ENCODE assay signal across 26 cellular contexts in the genomic region with DNA sequence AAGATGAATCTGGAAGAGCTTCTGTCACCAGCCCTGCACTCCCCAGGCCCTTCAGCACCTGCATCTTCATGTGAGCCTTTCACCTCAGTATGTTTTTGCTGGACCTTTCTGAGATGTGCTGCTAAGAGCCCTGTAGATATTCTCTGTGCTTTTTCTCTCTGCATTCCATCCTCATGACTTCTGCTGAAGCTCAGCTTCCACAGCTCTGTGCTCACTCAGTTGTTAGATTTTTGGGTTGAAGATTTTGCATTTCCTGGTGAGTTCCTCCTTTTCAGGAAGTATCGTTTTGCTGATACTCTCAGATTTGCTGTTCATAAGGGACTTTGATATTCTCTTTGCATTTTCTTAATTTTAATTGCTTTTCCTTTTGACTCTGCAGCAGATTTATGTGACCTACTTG. TPM values are rescaled to one million over a fixed set of nuclear protein-coding genes. Genes with fewer than 3 reads are reported as not detected.
DNase-seq lines count a peak whose midpoint lies in the region; ATAC-seq, FAIRE-seq and TF ChIP-seq lines count a peak whose summit lies in the region.
"Had no signal": no experiment of that assay in that cellular context is flagged by ENCODE, and none has a peak within 500 bp of the region (broad histone marks: within the 10 kb centered on the region; RNA-seq: fewer than 3 reads in every experiment).

No MANE protein-coding gene starts in this region.

- no peak overlapping the region for H2AFZ ChIP-seq in astrocyte (ENCODE audit: low read depth, low read length)

- no peaks in the 10 kb centered on the region for H3K9me3 ChIP-seq in astrocyte (ENCODE audit: insufficient read depth, low read depth, low read length)
- H3K9me3 ChIP-seq: colonic mucosa, heart left ventricle had no signal

- no peak overlapping the region for H3K4me2 ChIP-seq in astrocyte (ENCODE audit: low read length)

- FAIRE-seq in astrocyte (lab: Jason Lieb, UNC): peak; percentile 76
- FAIRE-seq: GM12891 had no signal

- peak overlapping the region; percentile 14 for H3K9ac ChIP-seq in astrocyte (ENCODE audit: low read length)

- H3K27me3 ChIP-seq in astrocyte (ENCODE audit: insufficient read depth, low read length): no peaks in the 10 kb centered on the region
- H3K27me3 ChIP-seq: colonic mucosa, heart left ventricle had no signal

- peaks cover 3% of the 10 kb centered on the region for H3K36me3 Mint-ChIP-seq in astrocyte (ENCODE audit: low read depth, unreplicated experiment)

- DNase-seq in AG08395 (ENCODE audit: low spot score) (peak; percentile 45), GM03348 (ENCODE audit: low spot score) (peak; percentile 55), astrocyte (ENCODE audit: low read depth) (peak; percentile 22), kidney tubule cell (ENCODE audit: low spot score) (peak; percentile 49), ureter (ENCODE audit: low spot score) (no peak), HuH-7 (ENCODE audit: low spot score) (no peak)
- DNase-seq: CD4-positive, alpha-beta T cell; colonic mucosa; DMS153; heart left ventricle; NCI-H1048; NCI-H2029 treated with DMSO at 0.1 percent for 48 hours; NCI-H345; posterior cingulate gyrus; SHP77 treated with DMSO at 0.1 percent for 48 hours; stimulated activated CD4-positive, alpha-beta T cell treated with anti-CD3 and anti-CD28 coated beads, Interleukin-15, amount 100 ng/mL, for 24 hours; T-cell had no signal

- peaks cover 13% of the 10 kb centered on the region for H3K4me1 ChIP-seq in astrocyte (ENCODE audit: insufficient read depth, low read length)
- H3K4me1 ChIP-seq: colonic mucosa, heart left ventricle had no signal

- no peak for ATAC-seq in GM21737 (IDR thresholded peaks at IDR 0.05; ENCODE audit: unreplicated experiment)
- ATAC-seq in GM19455 (IDR thresholded peaks at IDR 0.05; ENCODE audit: unreplicated experiment): no peak
- ATAC-seq: heart left ventricle; natural killer cell treated with Interleukin-12 subunit alpha and Interleukin-12 subunit beta and Interleukin-15 and Interleukin-18, amount 100 ng/mL, for 72 hours; sciatic nerve; T-cell had no signal

- H3K4me3 Mint-ChIP-seq in astrocyte (ENCODE audit: unreplicated experiment): no peak overlapping the region
- H3K4me3 Mint-ChIP-seq: activated naive CD8-positive, alpha-beta T cell; CD4-positive, alpha-beta T cell; mesothelial cell of epicardium; natural killer cell treated with Interleukin-12 subunit alpha and Interleukin-12 subunit beta and Interleukin-15 and Interleukin-18, amount 100 ng/mL, for 72 hours; T-cell; type B pancreatic cell had no signal

- no peaks in the 10 kb centered on the region for H3K9me3 Mint-ChIP-seq in astrocyte (ENCODE audit: unreplicated experiment)
- H3K9me3 Mint-ChIP-seq: activated T-helper 2 cell treated with anti-CD3 and anti-CD28 coated beads, Interferon-gamma antibody, Interleukin-2, Interleukin-4, amounts not matched to agents 10 μg/mL and 5 μg/mL and 100 μg/mL, durations not matched to agents 14 hours and 24 hours and 36 hours; CD4-positive, alpha-beta T cell; mesothelial cell of epicardium; natural killer cell treated with Interleukin-12 subunit alpha and Interleukin-12 subunit beta and Interleukin-15 and Interleukin-18, amount 100 ng/mL, for 72 hours; T-cell; type B pancreatic cell had no signal

- H4K20me1 ChIP-seq in astrocyte (ENCODE audit: insufficient read depth, low read length): no peaks in the 10 kb centered on the region

- peaks cover 9% of the 10 kb centered on the region for H3K4me1 Mint-ChIP-seq in astrocyte (ENCODE audit: low read depth, unreplicated experiment)
- H3K4me1 Mint-ChIP-seq: mesothelial cell of epicardium had no signal

- H3K27me3 Mint-ChIP-seq in astrocyte (ENCODE audit: low read depth, unreplicated experiment): no peaks in the 10 kb centered on the region
- H3K27me3 Mint-ChIP-seq: activated naive CD8-positive, alpha-beta T cell; CD4-positive, alpha-beta T cell; natural killer cell treated with Interleukin-12 subunit alpha and Interleukin-12 subunit beta and Interleukin-15 and Interleukin-18, amount 100 ng/mL, for 72 hours; T-cell; type B pancreatic cell had no signal

- no peak for TF ChIP-seq CTCF in astrocyte (IDR thresholded peaks at IDR 0.05; ENCODE audit: insufficient read depth, low read depth, low read length)

- H3K27ac Mint-ChIP-seq in astrocyte (ENCODE audit: unreplicated experiment): peak overlapping the region; percentile 7
- H3K27ac Mint-ChIP-seq: activated naive CD8-positive, alpha-beta T cell; activated T-helper 2 cell treated with anti-CD3 and anti-CD28 coated beads, Interferon-gamma antibody, Interleukin-2, Interleukin-4, amounts not matched to agents 10 μg/mL and 5 μg/mL and 100 μg/mL, durations not matched to agents 14 hours and 24 hours and 36 hours; CD4-positive, alpha-beta T cell; mesothelial cell of epicardium; natural killer cell treated with Interleukin-12 subunit alpha and Interleukin-12 subunit beta and Interleukin-15 and Interleukin-18, amount 100 ng/mL, for 72 hours; T-cell; type B pancreatic cell had no signal

- no peak overlapping the region for H3K4me3 ChIP-seq in astrocyte (ENCODE audit: insufficient read depth, low read depth, low read length)
- H3K4me3 ChIP-seq: colonic mucosa, heart left ventricle had no signal

- H3K36me3 ChIP-seq in astrocyte (ENCODE audit: insufficient read depth, low read length): peaks cover 18% of the 10 kb centered on the region
- H3K36me3 ChIP-seq: colonic mucosa had no signal

- H3K79me2 ChIP-seq in astrocyte (ENCODE audit: insufficient read depth, low read length): no peaks in the 10 kb centered on the region

- no peak overlapping the region for H3K27ac ChIP-seq in astrocyte (ENCODE audit: low read depth, low read length)
- H3K27ac ChIP-seq: colonic mucosa, heart left ventricle had no signal

RNA-seq across cellular contexts. Expression of a gene that starts 18.3 kb away (rescaled TPM):
- total RNA-seq in astrocyte: 16.6 and 17.6 TPM in 2 replicates
- total RNA-seq in ureter: 19.8 TPM

RNA-seq across cellular contexts. Expression of a gene that starts 25.2 kb away (rescaled TPM):
- total RNA-seq in astrocyte (61.5 and 69.3 TPM in 2 replicates), ureter (91.3 TPM)

Comparison
In these comparisons a context has a peak if more than half of its experiments do, and no peak if none do; other contexts are left out.
1. DNase-seq: peak in AG08395 (single experiment), GM03348 (single experiment), astrocyte (single experiment) and kidney tubule cell (single experiment); none in ureter (single experiment) and HuH-7 (single experiment).